Comparison of ENCODE assay signal across 1 cellular context in genomic region chr9:127942152-127943010, GRCh38.
A peak's percentile ranks its signal among the peaks of the same experiment; 100 is the strongest.
TF ChIP-seq lines count a peak whose summit lies in the region.

No MANE protein-coding gene starts in this region.

TF ChIP-seq in HepG2, 621 proteins besides CTCF, POLR2A, EP300 and RAD21 (continued from another document and continues in another):
- TF ChIP-seq ZNF280B (CRISPR knock-in tag; IDR thresholded peaks at IDR 0.05; ENCODE audit: borderline replicate concordance): no peak
- TF ChIP-seq, protein P1, sequence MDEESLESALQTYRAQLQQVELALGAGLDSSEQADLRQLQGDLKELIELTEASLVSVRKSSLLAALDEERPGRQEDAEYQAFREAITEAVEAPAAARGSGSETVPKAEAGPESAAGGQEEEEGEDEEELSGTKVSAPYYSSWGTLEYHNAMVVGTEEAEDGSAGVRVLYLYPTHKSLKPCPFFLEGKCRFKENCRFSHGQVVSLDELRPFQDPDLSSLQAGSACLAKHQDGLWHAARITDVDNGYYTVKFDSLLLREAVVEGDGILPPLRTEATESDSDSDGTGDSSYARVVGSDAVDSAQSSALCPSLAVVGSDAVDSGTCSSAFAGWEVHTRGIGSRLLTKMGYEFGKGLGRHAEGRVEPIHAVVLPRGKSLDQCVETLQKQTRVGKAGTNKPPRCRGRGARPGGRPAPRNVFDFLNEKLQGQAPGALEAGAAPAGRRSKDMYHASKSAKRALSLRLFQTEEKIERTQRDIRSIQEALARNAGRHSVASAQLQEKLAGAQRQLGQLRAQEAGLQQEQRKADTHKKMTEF (CRISPR knock-in tag; IDR thresholded peaks at IDR 0.05): no peak
- TF ChIP-seq ZNF746 (CRISPR knock-in tag; IDR thresholded peaks at IDR 0.05): no peak
- TF ChIP-seq TEAD2 (CRISPR knock-in tag; IDR thresholded peaks at IDR 0.05): no peak
- no peak for TF ChIP-seq SIN3B (IDR thresholded peaks at IDR 0.05; ENCODE audit: low read length)
- no peak for TF ChIP-seq ZNF441 (CRISPR knock-in tag; IDR thresholded peaks at IDR 0.05; ENCODE audit: borderline replicate concordance)
- TF ChIP-seq KMT2A (CRISPR knock-in tag; IDR thresholded peaks at IDR 0.05): 0 out of 2 replicates have a peak, but pooled peaks have one; percentile 39
- no peak for TF ChIP-seq ZNF572 (CRISPR knock-in tag; IDR thresholded peaks at IDR 0.05)
- no peak for TF ChIP-seq RFX1 (IDR thresholded peaks at IDR 0.05)
- TF ChIP-seq, protein P2, sequence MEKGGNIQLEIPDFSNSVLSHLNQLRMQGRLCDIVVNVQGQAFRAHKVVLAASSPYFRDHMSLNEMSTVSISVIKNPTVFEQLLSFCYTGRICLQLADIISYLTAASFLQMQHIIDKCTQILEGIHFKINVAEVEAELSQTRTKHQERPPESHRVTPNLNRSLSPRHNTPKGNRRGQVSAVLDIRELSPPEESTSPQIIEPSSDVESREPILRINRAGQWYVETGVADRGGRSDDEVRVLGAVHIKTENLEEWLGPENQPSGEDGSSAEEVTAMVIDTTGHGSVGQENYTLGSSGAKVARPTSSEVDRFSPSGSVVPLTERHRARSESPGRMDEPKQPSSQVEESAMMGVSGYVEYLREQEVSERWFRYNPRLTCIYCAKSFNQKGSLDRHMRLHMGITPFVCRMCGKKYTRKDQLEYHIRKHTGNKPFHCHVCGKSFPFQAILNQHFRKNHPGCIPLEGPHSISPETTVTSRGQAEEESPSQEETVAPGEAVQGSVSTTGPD (CRISPR knock-in tag; IDR thresholded peaks at IDR 0.05): no peak
- TF ChIP-seq RBAK (CRISPR knock-in tag; IDR thresholded peaks at IDR 0.05): no peak
- no peak for TF ChIP-seq NR2F2 (IDR thresholded peaks at IDR 0.05; ENCODE audit: borderline replicate concordance, low read depth)
- no peak for TF ChIP-seq MED13 (CRISPR knock-in tag; IDR thresholded peaks at IDR 0.05)
- TF ChIP-seq SKIL (CRISPR knock-in tag; IDR thresholded peaks at IDR 0.05; ENCODE audit: borderline replicate concordance): no peak
- TF ChIP-seq, protein P3, sequence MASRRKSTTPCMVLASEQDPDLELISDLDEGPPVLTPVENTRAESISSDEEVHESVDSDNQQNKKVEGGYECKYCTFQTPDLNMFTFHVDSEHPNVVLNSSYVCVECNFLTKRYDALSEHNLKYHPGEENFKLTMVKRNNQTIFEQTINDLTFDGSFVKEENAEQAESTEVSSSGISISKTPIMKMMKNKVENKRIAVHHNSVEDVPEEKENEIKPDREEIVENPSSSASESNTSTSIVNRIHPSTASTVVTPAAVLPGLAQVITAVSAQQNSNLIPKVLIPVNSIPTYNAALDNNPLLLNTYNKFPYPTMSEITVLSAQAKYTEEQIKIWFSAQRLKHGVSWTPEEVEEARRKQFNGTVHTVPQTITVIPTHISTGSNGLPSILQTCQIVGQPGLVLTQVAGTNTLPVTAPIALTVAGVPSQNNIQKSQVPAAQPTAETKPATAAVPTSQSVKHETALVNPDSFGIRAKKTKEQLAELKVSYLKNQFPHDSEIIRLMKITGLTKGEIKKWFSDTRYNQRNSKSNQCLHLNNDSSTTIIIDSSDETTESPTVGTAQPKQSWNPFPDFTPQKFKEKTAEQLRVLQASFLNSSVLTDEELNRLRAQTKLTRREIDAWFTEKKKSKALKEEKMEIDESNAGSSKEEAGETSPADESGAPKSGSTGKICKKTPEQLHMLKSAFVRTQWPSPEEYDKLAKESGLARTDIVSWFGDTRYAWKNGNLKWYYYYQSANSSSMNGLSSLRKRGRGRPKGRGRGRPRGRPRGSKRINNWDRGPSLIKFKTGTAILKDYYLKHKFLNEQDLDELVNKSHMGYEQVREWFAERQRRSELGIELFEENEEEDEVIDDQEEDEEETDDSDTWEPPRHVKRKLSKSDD (CRISPR knock-in tag; IDR thresholded peaks at IDR 0.05; ENCODE audit: low read depth): no peak
- TF ChIP-seq PATZ1 (CRISPR knock-in tag; IDR thresholded peaks at IDR 0.05): 0 out of 2 replicates have a peak, but pooled peaks have one; percentile 16
- no peak for TF ChIP-seq ERF (CRISPR knock-in tag; IDR thresholded peaks at IDR 0.05)
- no peak for TF ChIP-seq ZNF782 (CRISPR knock-in tag; IDR thresholded peaks at IDR 0.05; ENCODE audit: borderline replicate concordance)
- no peak for TF ChIP-seq CEBPG (CRISPR knock-in tag; IDR thresholded peaks at IDR 0.05)
- TF ChIP-seq ZNF331 (CRISPR knock-in tag; IDR thresholded peaks at IDR 0.05): no peak
- peak; percentile 16; the same call in 1 of the 2 replicates for TF ChIP-seq BHLHE40 (IDR thresholded peaks at IDR 0.05; ENCODE audit: low read length)
- TF ChIP-seq TARDBP (CRISPR knock-in tag; IDR thresholded peaks at IDR 0.05): no peak
- TF ChIP-seq HOXA3 (CRISPR knock-in tag; IDR thresholded peaks at IDR 0.05): 0 out of 2 replicates have a peak, but pooled peaks have one; percentile 19
- no peak for TF ChIP-seq KDM5A (IDR thresholded peaks at IDR 0.05; ENCODE audit: borderline replicate concordance, low read length)
- peak; percentile 47; the same call in 1 of the 2 replicates for TF ChIP-seq ZBTB38 (CRISPR knock-in tag; IDR thresholded peaks at IDR 0.05)
- TF ChIP-seq DZIP1 (CRISPR knock-in tag; IDR thresholded peaks at IDR 0.05): no peak
- no peak for TF ChIP-seq ELF1 (CRISPR knock-in tag; IDR thresholded peaks at IDR 0.05)
- TF ChIP-seq, protein P4, sequence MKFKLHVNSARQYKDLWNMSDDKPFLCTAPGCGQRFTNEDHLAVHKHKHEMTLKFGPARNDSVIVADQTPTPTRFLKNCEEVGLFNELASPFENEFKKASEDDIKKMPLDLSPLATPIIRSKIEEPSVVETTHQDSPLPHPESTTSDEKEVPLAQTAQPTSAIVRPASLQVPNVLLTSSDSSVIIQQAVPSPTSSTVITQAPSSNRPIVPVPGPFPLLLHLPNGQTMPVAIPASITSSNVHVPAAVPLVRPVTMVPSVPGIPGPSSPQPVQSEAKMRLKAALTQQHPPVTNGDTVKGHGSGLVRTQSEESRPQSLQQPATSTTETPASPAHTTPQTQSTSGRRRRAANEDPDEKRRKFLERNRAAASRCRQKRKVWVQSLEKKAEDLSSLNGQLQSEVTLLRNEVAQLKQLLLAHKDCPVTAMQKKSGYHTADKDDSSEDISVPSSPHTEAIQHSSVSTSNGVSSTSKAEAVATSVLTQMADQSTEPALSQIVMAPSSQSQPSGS (CRISPR knock-in tag; IDR thresholded peaks at IDR 0.05): no peak
- no peak for TF ChIP-seq HNRNPUL1 (IDR thresholded peaks at IDR 0.05; ENCODE audit: low read depth, low read length)
- no peak for TF ChIP-seq TRIM22 (IDR thresholded peaks at IDR 0.05)
- TF ChIP-seq ZNF20 (CRISPR knock-in tag; IDR thresholded peaks at IDR 0.05): no peak
- TF ChIP-seq KDM5B (CRISPR knock-in tag; IDR thresholded peaks at IDR 0.05; ENCODE audit: borderline replicate concordance): no peak
- no peak for TF ChIP-seq PHF21A (CRISPR knock-in tag; IDR thresholded peaks at IDR 0.05)
- no peak for TF ChIP-seq ZNF468 (CRISPR knock-in tag; IDR thresholded peaks at IDR 0.05)
- no peak for TF ChIP-seq ZNF446 (CRISPR knock-in tag; IDR thresholded peaks at IDR 0.05)
- TF ChIP-seq ZNF276 (CRISPR knock-in tag; IDR thresholded peaks at IDR 0.05; ENCODE audit: low read depth): no peak
- TF ChIP-seq, protein P5, sequence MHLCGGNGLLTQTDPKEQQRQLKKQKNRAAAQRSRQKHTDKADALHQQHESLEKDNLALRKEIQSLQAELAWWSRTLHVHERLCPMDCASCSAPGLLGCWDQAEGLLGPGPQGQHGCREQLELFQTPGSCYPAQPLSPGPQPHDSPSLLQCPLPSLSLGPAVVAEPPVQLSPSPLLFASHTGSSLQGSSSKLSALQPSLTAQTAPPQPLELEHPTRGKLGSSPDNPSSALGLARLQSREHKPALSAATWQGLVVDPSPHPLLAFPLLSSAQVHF (CRISPR knock-in tag; IDR thresholded peaks at IDR 0.05): no peak
- TF ChIP-seq HDAC1 (CRISPR knock-in tag; IDR thresholded peaks at IDR 0.05): no peak
- peak; percentile 27; the same call in 1 of the 2 replicates for TF ChIP-seq FOXC1 (CRISPR knock-in tag; IDR thresholded peaks at IDR 0.05; ENCODE audit: borderline replicate concordance)
- no peak for TF ChIP-seq ZBTB8A (CRISPR knock-in tag; IDR thresholded peaks at IDR 0.05; ENCODE audit: borderline replicate concordance, low read depth)
- TF ChIP-seq, protein P6, sequence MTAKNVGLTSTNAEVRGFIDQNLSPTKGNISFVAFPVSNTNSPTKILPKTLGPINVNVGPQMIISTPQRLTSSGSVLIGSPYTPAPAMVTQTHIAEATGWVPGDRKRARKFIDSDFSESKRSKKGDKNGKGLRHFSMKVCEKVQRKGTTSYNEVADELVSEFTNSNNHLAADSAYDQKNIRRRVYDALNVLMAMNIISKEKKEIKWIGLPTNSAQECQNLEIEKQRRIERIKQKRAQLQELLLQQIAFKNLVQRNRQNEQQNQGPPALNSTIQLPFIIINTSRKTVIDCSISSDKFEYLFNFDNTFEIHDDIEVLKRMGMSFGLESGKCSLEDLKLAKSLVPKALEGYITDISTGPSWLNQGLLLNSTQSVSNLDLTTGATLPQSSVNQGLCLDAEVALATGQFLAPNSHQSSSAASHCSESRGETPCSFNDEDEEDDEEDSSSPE (CRISPR knock-in tag; IDR thresholded peaks at IDR 0.05): no peak
- no peak for TF ChIP-seq GATA4 (IDR thresholded peaks at IDR 0.05; ENCODE audit: borderline replicate concordance, low read depth)
